1 cellular context compared by ENCODE assay signal in the genomic region with DNA sequence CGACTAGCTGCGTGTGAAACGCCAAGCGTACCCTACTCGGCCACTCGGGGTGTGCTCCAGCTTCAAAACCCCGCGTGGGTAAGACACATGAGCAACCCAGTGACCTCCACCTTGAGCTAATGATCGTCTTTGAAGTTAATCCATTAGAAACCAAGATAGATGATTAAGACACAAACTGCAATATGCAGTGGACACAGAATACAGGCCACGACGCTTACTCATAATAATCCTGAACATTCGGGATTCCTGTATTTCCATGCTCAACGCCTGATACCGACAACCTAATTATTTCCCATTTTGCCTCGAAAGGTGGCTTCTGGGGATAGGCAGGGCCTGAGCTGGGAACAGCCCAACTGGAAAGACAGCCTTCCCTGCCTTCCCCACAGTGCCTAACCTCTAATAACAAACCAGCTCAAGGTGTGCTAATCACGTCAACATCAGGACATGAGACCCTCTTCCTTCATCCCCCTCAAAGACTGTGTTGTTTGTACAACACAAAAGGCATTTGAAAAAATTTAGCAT.
TF ChIP-seq lines count a peak whose summit lies in the region.

No MANE protein-coding gene starts in this region.

TF ChIP-seq in IMR-90, 13 proteins besides CTCF, POLR2A, EP300 and RAD21 (continued from another document):
- TF ChIP-seq, protein P1, sequence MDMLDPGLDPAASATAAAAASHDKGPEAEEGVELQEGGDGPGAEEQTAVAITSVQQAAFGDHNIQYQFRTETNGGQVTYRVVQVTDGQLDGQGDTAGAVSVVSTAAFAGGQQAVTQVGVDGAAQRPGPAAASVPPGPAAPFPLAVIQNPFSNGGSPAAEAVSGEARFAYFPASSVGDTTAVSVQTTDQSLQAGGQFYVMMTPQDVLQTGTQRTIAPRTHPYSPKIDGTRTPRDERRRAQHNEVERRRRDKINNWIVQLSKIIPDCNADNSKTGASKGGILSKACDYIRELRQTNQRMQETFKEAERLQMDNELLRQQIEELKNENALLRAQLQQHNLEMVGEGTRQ (IDR thresholded peaks at IDR 0.05; ENCODE audit: low read depth, low read length) = no peak
- TF ChIP-seq NFE2L2 (IDR thresholded peaks at IDR 0.05; ENCODE audit: low read depth, low read length) (no peak), RFX5 (IDR thresholded peaks at IDR 0.05; ENCODE audit: low read depth, low read length) (no peak), CHD1 (IDR thresholded peaks at IDR 0.05; ENCODE audit: low read depth, low read length) (no peak), MXI1 (IDR thresholded peaks at IDR 0.05; ENCODE audit: borderline replicate concordance, low read depth, low read length) (no peak)
